ENCODE assay signal across 9 cellular contexts in genomic region chr11:73047773-73048371, GRCh38.
DNase-seq lines count a peak whose midpoint lies in the region; ATAC-seq lines count a peak whose summit lies in the region.
"Had no signal": no experiment of that assay in that cellular context is flagged by ENCODE, and none has a peak within 500 bp of the region (broad histone marks: within the 10 kb centered on the region; RNA-seq: fewer than 3 reads in every experiment).

No MANE protein-coding gene starts in this region.

- H3K4me3 Mint-ChIP-seq in CD8-positive, alpha-beta memory T cell = peak overlapping the region in 2 of 7 donors; percentile 16 to 20
- peak overlapping the region; percentile 9 for H3K4me3 Mint-ChIP-seq in dendritic cell treated with granulocyte-macrophage colony-stimulating factor and Interleukin-4, amounts not matched to agents 40 ng/mL and 50 ng/mL, for 4 days

- H3K9me3 ChIP-seq in CD8-positive, alpha-beta memory T cell (ENCODE audit: low read length) = no peaks in the 10 kb centered on the region

- CTCF ChIA-PET in CD8-positive, alpha-beta memory T cell (lab: Charles Lee) = no interaction called here

- H3K4me3 ChIP-seq in CD8-positive, alpha-beta memory T cell (ENCODE audit: low read length) = no peak overlapping the region
- H3K4me3 ChIP-seq: skin epidermis had no signal

- H3K27ac Mint-ChIP-seq in CD8-positive, alpha-beta memory T cell = peak overlapping the region in 6 of 8 donors; percentile 2 to 81 (median 27)
- H3K27ac Mint-ChIP-seq in dendritic cell treated with granulocyte-macrophage colony-stimulating factor and Interleukin-4, amounts not matched to agents 40 ng/mL and 50 ng/mL, for 4 days = peak overlapping the region; percentile 69

- H3K27me3 ChIP-seq in CD8-positive, alpha-beta memory T cell (ENCODE audit: insufficient read depth, low read length, poor library complexity, severe bottlenecking) = no peaks in the 10 kb centered on the region

- ATAC-seq in GM19468 (IDR thresholded peaks at IDR 0.05; ENCODE audit: extremely low read depth, unreplicated experiment) (peak; percentile 51), HG03520 (IDR thresholded peaks at IDR 0.05; ENCODE audit: unreplicated experiment) (no peak)

- no peaks in the 10 kb centered on the region for H3K36me3 Mint-ChIP-seq in CD8-positive, alpha-beta memory T cell
- no peaks in the 10 kb centered on the region for H3K36me3 Mint-ChIP-seq in dendritic cell treated with granulocyte-macrophage colony-stimulating factor and Interleukin-4, amounts not matched to agents 40 ng/mL and 50 ng/mL, for 4 days (ENCODE audit: low read depth)

- H3K36me3 ChIP-seq in CD8-positive, alpha-beta memory T cell (ENCODE audit: insufficient read depth, low read length) = no peaks in the 10 kb centered on the region

- H3K9me3 Mint-ChIP-seq in CD8-positive, alpha-beta memory T cell = no peaks in the 10 kb centered on the region
- H3K9me3 Mint-ChIP-seq in dendritic cell treated with granulocyte-macrophage colony-stimulating factor and Interleukin-4, amounts not matched to agents 40 ng/mL and 50 ng/mL, for 4 days = no peaks in the 10 kb centered on the region

- peaks cover 13% of the 10 kb centered on the region for H3K4me1 ChIP-seq in CD8-positive, alpha-beta memory T cell (ENCODE audit: insufficient read depth, low read length)

- no peaks in the 10 kb centered on the region for H3K27me3 Mint-ChIP-seq in CD8-positive, alpha-beta memory T cell
- H3K27me3 Mint-ChIP-seq in dendritic cell treated with granulocyte-macrophage colony-stimulating factor and Interleukin-4, amounts not matched to agents 40 ng/mL and 50 ng/mL, for 4 days = no peaks in the 10 kb centered on the region

- peaks cover 18 to 36% (median 26%) of the 10 kb centered on the region in 3 donors for H3K4me1 Mint-ChIP-seq in CD8-positive, alpha-beta memory T cell
- H3K4me1 Mint-ChIP-seq in dendritic cell treated with granulocyte-macrophage colony-stimulating factor and Interleukin-4, amounts not matched to agents 40 ng/mL and 50 ng/mL, for 4 days (ENCODE audit: low read depth) = peaks cover 19% of the 10 kb centered on the region

- no peak overlapping the region for H3K27ac ChIP-seq in CD8-positive, alpha-beta memory T cell (ENCODE audit: low read depth, low read length)

- DNase-seq in CD8-positive, alpha-beta memory T cell = no peak
- peak; percentile 19 for DNase-seq in HT-29 (ENCODE audit: low spot score)
- no peak for DNase-seq in NCI-H187 treated with DMSO at 0.1 percent for 48 hours (lab: John Stamatoyannopoulos, UW)
- DNase-seq in LoVo (ENCODE audit: low spot score) = no peak
- DNase-seq in NCI-H524 treated with DMSO at 0.1 percent for 48 hours (lab: John Stamatoyannopoulos, UW) = no peak

- intact Hi-C loops in dendritic cell treated with granulocyte-macrophage colony-stimulating factor and Interleukin-4, amounts not matched to agents 40 ng/mL and 50 ng/mL, for 4 days (cut with micrococcal nuclease) = no loop called here

- POLR2A ChIA-PET in CD8-positive, alpha-beta memory T cell (lab: Charles Lee) = no interaction called here
